ENCODE assay signal across 8 cellular contexts in genomic region chr17:62724398-62725146, GRCh38.
A peak's percentile ranks its signal among the peaks of the same experiment; 100 is the strongest.
DNase-seq lines count a peak whose midpoint lies in the region; ATAC-seq and TF ChIP-seq lines count a peak whose summit lies in the region.

No MANE protein-coding gene starts in this region.

- no peak overlapping the region for H3K4me3 ChIP-seq in osteoblast (ENCODE audit: insufficient read depth, low read length)

- H3K27me3 ChIP-seq in osteoblast (ENCODE audit: insufficient read depth, low read length): no peaks in the 10 kb centered on the region

- H3K27ac ChIP-seq in osteoblast (ENCODE audit: low read depth, low read length): no peak overlapping the region

- H3K27ac Mint-ChIP-seq in activated T-helper 2 cell treated with anti-CD3 and anti-CD28 coated beads, Interferon-gamma antibody, Interleukin-2, Interleukin-4, amounts not matched to agents 10 μg/mL and 5 μg/mL and 100 μg/mL, durations not matched to agents 14 hours and 24 hours and 36 hours: peak overlapping the region; percentile 21

- peak overlapping the region; percentile 32 for H2AFZ ChIP-seq in osteoblast (ENCODE audit: low read length)

- no peaks in the 10 kb centered on the region for H3K36me3 Mint-ChIP-seq in activated T-helper 2 cell treated with anti-CD3 and anti-CD28 coated beads, Interferon-gamma antibody, Interleukin-2, Interleukin-4, amounts not matched to agents 10 μg/mL and 5 μg/mL and 100 μg/mL, durations not matched to agents 14 hours and 24 hours and 36 hours (ENCODE audit: low read depth)

- no peaks in the 10 kb centered on the region for H3K36me3 ChIP-seq in osteoblast (ENCODE audit: insufficient read depth, low read length)

- in situ Hi-C loops in GM13976 (cut with MboI; ENCODE audit: low sequenced_read_pairs, unreplicated experiment): no loop called here

- H3K4me1 Mint-ChIP-seq in activated T-helper 2 cell treated with anti-CD3 and anti-CD28 coated beads, Interferon-gamma antibody, Interleukin-2, Interleukin-4, amounts not matched to agents 10 μg/mL and 5 μg/mL and 100 μg/mL, durations not matched to agents 14 hours and 24 hours and 36 hours (ENCODE audit: low read depth): peaks cover 20% of the 10 kb centered on the region

- DNase-seq in GM13976 (ENCODE audit: low spot score): peak; percentile 71
- DNase-seq in NOMO-1 treated with DMSO at 0.1 percent for 48 hours (lab: John Stamatoyannopoulos, UW; ENCODE audit: unreplicated experiment): peak; percentile 61
- peak; percentile 64 for DNase-seq in activated T-helper 2 cell treated with anti-CD3 and anti-CD28 coated beads, Interferon-gamma antibody, Interleukin-2, Interleukin-4, amounts not matched to agents 10 μg/mL and 5 μg/mL and 100 μg/mL, durations not matched to agents 14 hours and 24 hours and 36 hours (ENCODE audit: low spot score)
- DNase-seq in osteoblast (ENCODE audit: insufficient read length, low spot score, missing footprints): no peak
- no peak for DNase-seq in COLO668 (lab: John Stamatoyannopoulos, UW; ENCODE audit: unreplicated experiment)
- DNase-seq in C1 segment of cervical spinal cord (lab: John Stamatoyannopoulos, UW): no peak
- no peak for DNase-seq in omental fat pad (ENCODE audit: low spot score)

- peaks cover 2% of the 10 kb centered on the region for H3K9me3 ChIP-seq in osteoblast (ENCODE audit: low read depth, low read length)

- H3K4me3 Mint-ChIP-seq in activated T-helper 2 cell treated with anti-CD3 and anti-CD28 coated beads, Interferon-gamma antibody, Interleukin-2, Interleukin-4, amounts not matched to agents 10 μg/mL and 5 μg/mL and 100 μg/mL, durations not matched to agents 14 hours and 24 hours and 36 hours (ENCODE audit: low read depth): no peak overlapping the region

- no peaks in the 10 kb centered on the region for H4K20me1 ChIP-seq in osteoblast (ENCODE audit: insufficient read depth, low read length)

- H3K27me3 Mint-ChIP-seq in activated T-helper 2 cell treated with anti-CD3 and anti-CD28 coated beads, Interferon-gamma antibody, Interleukin-2, Interleukin-4, amounts not matched to agents 10 μg/mL and 5 μg/mL and 100 μg/mL, durations not matched to agents 14 hours and 24 hours and 36 hours (ENCODE audit: low read depth): peaks cover 77% of the 10 kb centered on the region

- ATAC-seq in HG02623 (IDR thresholded peaks at IDR 0.05; ENCODE audit: unreplicated experiment): peak; percentile 93
- no peak for ATAC-seq in omental fat pad (ENCODE audit: low FRiP score)

- no peaks in the 10 kb centered on the region for H3K79me2 ChIP-seq in osteoblast (ENCODE audit: insufficient read depth, low read length)

- no peaks in the 10 kb centered on the region for H3K9me3 Mint-ChIP-seq in activated T-helper 2 cell treated with anti-CD3 and anti-CD28 coated beads, Interferon-gamma antibody, Interleukin-2, Interleukin-4, amounts not matched to agents 10 μg/mL and 5 μg/mL and 100 μg/mL, durations not matched to agents 14 hours and 24 hours and 36 hours

- TF ChIP-seq CTCF in GM13976 (IDR thresholded peaks at IDR 0.05; ENCODE audit: borderline replicate concordance, control extremely low read depth, extremely low read depth, insufficient read depth, missing control alignments) (no peak), osteoblast (IDR thresholded peaks at IDR 0.05; ENCODE audit: extremely low read depth, low read depth, low read length) (no peak), omental fat pad (IDR thresholded peaks at IDR 0.05) (no peak)

- intact Hi-C loops in activated T-helper 2 cell treated with anti-CD3 and anti-CD28 coated beads, Interferon-gamma antibody, Interleukin-2, Interleukin-4, amounts not matched to agents 10 μg/mL and 5 μg/mL and 100 μg/mL, durations not matched to agents 14 hours and 24 hours and 36 hours (cut with micrococcal nuclease): loop anchor here (1.0 kb wide), 2 partner anchors 71 to 241 kb away; no protein-coding TSS in a partner anchor

- no peak overlapping the region for H3K4me2 ChIP-seq in osteoblast (ENCODE audit: insufficient read depth, low read length)

- no peaks in the 10 kb centered on the region for H3K4me1 ChIP-seq in osteoblast (ENCODE audit: insufficient read depth, low read length)

Comparison
In these comparisons a context has a peak if more than half of its experiments do, and no peak if none do; other contexts are left out.
1. DNase-seq: peak in GM13976 (single experiment), NOMO-1 treated with DMSO at 0.1 percent for 48 hours (single experiment) and activated T-helper 2 cell treated with anti-CD3 and anti-CD28 coated beads, Interferon-gamma antibody, Interleukin-2, Interleukin-4, amounts not matched to agents 10 μg/mL and 5 μg/mL and 100 μg/mL, durations not matched to agents 14 hours and 24 hours and 36 hours (single experiment); none in osteoblast (single experiment), COLO668 (single experiment), C1 segment of cervical spinal cord (0 of 14) and omental fat pad (single experiment).